In the genomic region with DNA sequence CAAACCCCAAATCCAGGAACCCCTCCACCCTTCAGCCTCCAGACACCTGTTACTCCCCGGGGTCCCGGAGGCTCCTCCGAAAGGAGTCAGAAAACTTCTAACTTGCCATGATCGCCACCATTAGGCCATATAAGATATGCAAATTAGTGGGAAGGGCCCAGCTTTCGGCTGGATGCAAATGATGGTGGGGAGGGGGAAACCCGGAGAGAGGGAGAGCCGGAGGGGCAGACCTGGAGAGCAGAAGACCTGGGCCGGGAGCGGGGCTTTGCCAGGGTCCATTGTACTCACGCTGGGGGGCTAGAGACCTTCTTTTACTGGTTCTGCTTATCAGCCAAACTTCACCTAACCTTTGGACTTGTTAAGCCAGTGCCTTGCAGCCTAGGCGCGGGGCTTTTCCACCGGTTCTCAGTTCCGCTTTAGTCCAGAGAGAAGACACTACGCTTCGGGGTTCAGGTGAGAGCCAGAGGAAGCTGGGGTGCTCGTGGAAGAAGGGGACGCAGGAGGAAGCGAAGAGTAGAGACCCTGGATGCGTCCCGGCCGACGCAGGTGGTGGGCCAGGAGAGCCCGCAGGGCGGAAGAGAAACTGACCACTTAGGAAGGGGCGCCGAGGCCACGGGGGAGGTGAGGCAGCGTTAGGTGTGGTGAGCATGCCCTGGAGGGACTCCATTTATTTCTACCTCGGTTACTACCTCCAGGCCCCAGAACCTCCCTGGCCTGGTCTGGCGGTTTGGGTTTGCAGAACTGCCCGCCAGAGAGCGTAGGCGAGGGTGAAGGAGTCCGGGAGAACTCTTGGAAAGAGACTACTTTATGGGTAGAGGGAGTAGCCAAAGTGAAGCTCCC, we compare ENCODE assay signal across 8 cellular contexts. TPM values are rescaled to one million over a fixed set of nuclear protein-coding genes. Genes with fewer than 3 reads are reported as not detected.
DNase-seq lines count a peak whose midpoint lies in the region; ATAC-seq and TF ChIP-seq lines count a peak whose summit lies in the region.

HNF1B (minus strand) TSS at position 99 of the 840 bp plus-strand sequence. CDS start 175 bp downstream, outside the sequence.

- H3K4me1 ChIP-seq in left ventricle myocardium inferior: peaks cover 32% of the 10 kb centered on the region

- peak within 1 kb of the TSS; percentile 57 for H3K4me3 ChIP-seq in left ventricle myocardium inferior

- DNase-seq in left ventricle myocardium inferior (no peak), left ventricle myocardium superior (no peak), HT-29 (ENCODE audit: low spot score) (peak; percentile 92), germinal center (ENCODE audit: low spot score) (peak; percentile 69), endothelial cell (ENCODE audit: low spot score) (no peak), DMS153 treated with DMSO at 0.1 percent for 48 hours (lab: John Stamatoyannopoulos, UW; ENCODE audit: unreplicated experiment) (no peak), SHP77 (lab: John Stamatoyannopoulos, UW) (no peak)

- H3K9me3 Mint-ChIP-seq in stimulated activated memory B cell treated with anti-CD40 and anti-IgM and Interleukin-4, amounts not matched to agents 10 μg/mL and 1 μg/mL and 100 μg/mL, for 72 hours: no peaks in the 10 kb centered on the region
- no peaks in the 10 kb centered on the region for H3K9me3 Mint-ChIP-seq in endothelial cell (ENCODE audit: unreplicated experiment)

- no peak within 1 kb of the TSS for H3K27ac ChIP-seq in left ventricle myocardium inferior (replicated peaks)

- no peaks in the 10 kb centered on the region for H3K36me3 ChIP-seq in left ventricle myocardium inferior

- peaks cover 54% of the 10 kb centered on the region for H3K4me1 Mint-ChIP-seq in stimulated activated memory B cell treated with anti-CD40 and anti-IgM and Interleukin-4, amounts not matched to agents 10 μg/mL and 1 μg/mL and 100 μg/mL, for 72 hours
- peaks cover 5% of the 10 kb centered on the region for H3K4me1 Mint-ChIP-seq in endothelial cell (ENCODE audit: unreplicated experiment)

- peaks cover 66% of the 10 kb centered on the region for H3K27me3 Mint-ChIP-seq in stimulated activated memory B cell treated with anti-CD40 and anti-IgM and Interleukin-4, amounts not matched to agents 10 μg/mL and 1 μg/mL and 100 μg/mL, for 72 hours
- peaks cover 12% of the 10 kb centered on the region for H3K27me3 Mint-ChIP-seq in endothelial cell (ENCODE audit: unreplicated experiment)

- ATAC-seq in left ventricle myocardium superior: no peak
- ATAC-seq in stimulated activated memory B cell treated with anti-CD40 and anti-IgM and Interleukin-4, amounts not matched to agents 10 μg/mL and 1 μg/mL and 100 μg/mL, for 72 hours: peak; percentile 90

- H3K27me3 ChIP-seq in left ventricle myocardium inferior (ENCODE audit: low read depth): peaks cover 99% of the 10 kb centered on the region

- H3K4me3 Mint-ChIP-seq in stimulated activated memory B cell treated with anti-CD40 and anti-IgM and Interleukin-4, amounts not matched to agents 10 μg/mL and 1 μg/mL and 100 μg/mL, for 72 hours: peak within 1 kb of the TSS; percentile 90
- H3K4me3 Mint-ChIP-seq in endothelial cell (ENCODE audit: unreplicated experiment): no peak within 1 kb of the TSS

- intact Hi-C loops in left ventricle myocardium inferior (cut with micrococcal nuclease): no loop called here
- intact Hi-C loops in left ventricle myocardium superior (cut with micrococcal nuclease): no loop called here

- no peaks in the 10 kb centered on the region for H3K36me3 Mint-ChIP-seq in stimulated activated memory B cell treated with anti-CD40 and anti-IgM and Interleukin-4, amounts not matched to agents 10 μg/mL and 1 μg/mL and 100 μg/mL, for 72 hours
- no peaks in the 10 kb centered on the region for H3K36me3 Mint-ChIP-seq in endothelial cell (ENCODE audit: low read depth, unreplicated experiment)

- no peaks in the 10 kb centered on the region for H3K9me3 ChIP-seq in left ventricle myocardium inferior (replicated peaks)

- H3K27ac Mint-ChIP-seq in stimulated activated memory B cell treated with anti-CD40 and anti-IgM and Interleukin-4, amounts not matched to agents 10 μg/mL and 1 μg/mL and 100 μg/mL, for 72 hours: peak within 1 kb of the TSS; percentile 88
- H3K27ac Mint-ChIP-seq in endothelial cell (ENCODE audit: unreplicated experiment): no peak within 1 kb of the TSS

- TF ChIP-seq CTCF in left ventricle myocardium inferior (IDR thresholded peaks at IDR 0.05; ENCODE audit: borderline replicate concordance): no peak
- TF ChIP-seq CTCF in endothelial cell (IDR thresholded peaks at IDR 0.05; ENCODE audit: unreplicated experiment): no peak

RNA-seq across cellular contexts. Expression of gene HNF1B, which starts in this region (rescaled TPM):
- total RNA-seq in left ventricle myocardium inferior (not detected), left ventricle myocardium superior (not detected), endothelial cell (ENCODE audit: unreplicated experiment) (0.13 TPM)
- total RNA-seq in HT-29 (2014; rRNA removed; shearing (Covaris generic)): 66.0 and 91.4 TPM in 2 replicates

Comparison
In these comparisons a context has a peak if more than half of its experiments do, and no peak if none do; other contexts are left out.
1. RNA of gene HNF1B (total RNA-seq): 66.0 to 91.4 TPM in HT-29; 0.13 TPM in endothelial cell (single experiment), not detected in left ventricle myocardium inferior (single experiment) and not detected in left ventricle myocardium superior (single experiment); every median in the first group is over 10 times any median in the second.
2. DNase-seq: peak in HT-29 (single experiment) and germinal center (single experiment); none in left ventricle myocardium inferior (single experiment), left ventricle myocardium superior (single experiment), endothelial cell (single experiment), DMS153 treated with DMSO at 0.1 percent for 48 hours (single experiment) and SHP77 (0 of 2).